Comparison of ENCODE assay signal across 9 cellular contexts in genomic region chr17:45317113-45317820, GRCh38. TPM values are rescaled to one million over a fixed set of nuclear protein-coding genes. Genes with fewer than 3 reads are reported as not detected.
DNase-seq lines count a peak whose midpoint lies in the region; ATAC-seq, FAIRE-seq and TF ChIP-seq lines count a peak whose summit lies in the region.
"Had no signal": no experiment of that assay in that cellular context is flagged by ENCODE, and none has a peak within 500 bp of the region (broad histone marks: within the 10 kb centered on the region; RNA-seq: fewer than 3 reads in every experiment).

No MANE protein-coding gene starts in this region.

- peak overlapping the region; percentile 78 for H3K27ac ChIP-seq in cingulate gyrus (ENCODE audit: low read depth, low read length)

- H3K27me3 ChIP-seq in BJ (ENCODE audit: control insufficient read depth, insufficient read depth, low read length), result no peaks in the 10 kb centered on the region

- H3K4me3 Mint-ChIP-seq in activated CD4-positive, alpha-beta T cell treated with anti-CD3 and anti-CD28 coated beads for 36 hours, result peak overlapping the region; percentile 91

- no peaks in the 10 kb centered on the region for H3K9me3 Mint-ChIP-seq in activated CD4-positive, alpha-beta T cell treated with anti-CD3 and anti-CD28 coated beads for 36 hours (ENCODE audit: low read depth)

- peak overlapping the region; percentile 89 for H3K27ac Mint-ChIP-seq in activated CD4-positive, alpha-beta T cell treated with anti-CD3 and anti-CD28 coated beads for 36 hours

- no peaks in the 10 kb centered on the region for H3K27me3 Mint-ChIP-seq in activated CD4-positive, alpha-beta T cell treated with anti-CD3 and anti-CD28 coated beads for 36 hours

- FAIRE-seq in GM19239 (lab: Jason Lieb, UNC), result peak; percentile 96

- 0 out of 2 replicates have a peak, but pooled peaks cover 2% of the 10 kb centered on the region for H3K36me3 ChIP-seq in BJ (ENCODE audit: control insufficient read depth, insufficient read depth, low read length)

- DNase-seq in BJ (ENCODE audit: low read depth) (peak; percentile 100), GM19239 (ENCODE audit: insufficient read length, low spot score) (peak; percentile 90), NCI-H510A treated with DMSO at 0.1 percent for 48 hours (lab: John Stamatoyannopoulos, UW) (peak; percentile 99), kidney glomerular epithelial cell (lab: John Stamatoyannopoulos, UW) (peak; percentile 99)
- peak; percentile 100 for DNase-seq in activated CD4-positive, alpha-beta T cell treated with anti-CD3 and anti-CD28 coated beads for 36 hours
- peak; percentile 100 for DNase-seq in stimulated activated CD4-positive, alpha-beta T cell treated with anti-CD3 and anti-CD28 coated beads, Interleukin-15, amount 100 ng/mL, for 48 hours (ENCODE audit: low read depth in 2 of 2)

- intact Hi-C loops in activated CD4-positive, alpha-beta T cell treated with anti-CD3 and anti-CD28 coated beads for 36 hours (cut with DNase I, micrococcal nuclease), result loop anchor here (1.0 to 10.0 kb wide), 13 partner anchors 10 to 1095 kb away; partner anchors contain the start of genes ACBD4 (in 1 of the 2), HEXIM1 (in 1 of the 2), HEXIM2 (in 1 of the 2) and KANSL1 (in 1 of the 2)

- 0 out of 2 replicates have a peak, but pooled peaks have one; percentile 16 for TF ChIP-seq CTCF in BJ (IDR thresholded peaks at IDR 0.05; ENCODE audit: insufficient read depth, low read depth, low read length)

- POLR2A ChIA-PET in BJ (lab: Charles Lee), result interaction anchor here (0.7 to 1.0 kb wide), 4 partner anchors 9 to 28 kb away, joined by 3 to 5 read pairs (median 4); no protein-coding TSS in a partner anchor
- POLR2A ChIA-PET in activated CD4-positive, alpha-beta T cell treated with anti-CD3 and anti-CD28 coated beads for 36 hours (lab: Charles Lee), result interaction anchor here (0.6 to 3.2 kb wide), 13 partner anchors 8 to 168 kb away, joined by 3 to 17 read pairs (median 4); partner anchors contain the start of gene HEXIM1

- peaks cover 65% of the 10 kb centered on the region for H3K4me1 Mint-ChIP-seq in activated CD4-positive, alpha-beta T cell treated with anti-CD3 and anti-CD28 coated beads for 36 hours

- H3K4me3 ChIP-seq in BJ (ENCODE audit: low read depth, low read length), result peak overlapping the region; percentile 40

- peak; percentile 70 for ATAC-seq in HG03442 (IDR thresholded peaks at IDR 0.05; ENCODE audit: unreplicated experiment)
- ATAC-seq in activated CD4-positive, alpha-beta T cell treated with anti-CD3 and anti-CD28 coated beads for 36 hours, result peak; percentile 81

- H3K36me3 Mint-ChIP-seq in activated CD4-positive, alpha-beta T cell treated with anti-CD3 and anti-CD28 coated beads for 36 hours (ENCODE audit: low read depth), result peaks cover 37% of the 10 kb centered on the region

- CTCF ChIA-PET in BJ (lab: Yijun Ruan, JAX), result interaction anchor here (0.6 to 3.3 kb wide), 17 partner anchors 9 to 182 kb away, joined by 3 to 28 read pairs (median 3); partner anchors contain the start of gene ACBD4
- CTCF ChIA-PET in activated CD4-positive, alpha-beta T cell treated with anti-CD3 and anti-CD28 coated beads for 36 hours (lab: Charles Lee), result interaction anchor here (0.5 to 4.6 kb wide), 21 partner anchors 9 to 171 kb away, joined by 3 to 29 read pairs (median 3); partner anchors contain the start of genes HEXIM1 and HEXIM2

RNA-seq across cellular contexts. Expression of gene MAP3K14, which starts 0.4 kb away (rescaled TPM):
- polyA plus RNA-seq in BJ (2011; rRNA removed), result 4.5 and 6.5 TPM in 2 replicates
- polyA minus RNA-seq in BJ (2011; rRNA and poly(A)+ RNA removed), result 4.0 and 5.9 TPM in 2 replicates
- 10 to 100 TPM; 50.3 to 52.5 TPM for total RNA-seq in activated CD4-positive, alpha-beta T cell treated with anti-CD3 and anti-CD28 coated beads for 36 hours

RNA-seq across cellular contexts. Expression of gene SPATA32, which starts 55.4 kb away (rescaled TPM):
- polyA plus RNA-seq in BJ (2011; rRNA removed), result not detected in 2 replicates
- not detected in 2 replicates for polyA minus RNA-seq in BJ (2011; rRNA and poly(A)+ RNA removed)
- under 1 TPM; 0.21 to 0.25 TPM for total RNA-seq in activated CD4-positive, alpha-beta T cell treated with anti-CD3 and anti-CD28 coated beads for 36 hours
- total RNA-seq: urinary bladder had no signal
- polyA plus RNA-seq: urinary bladder had no signal

Comparison
In these comparisons a context has a peak if more than half of its experiments do, and no peak if none do; other contexts are left out.
1. Peak in every context shown above with its lines: DNase-seq, ATAC-seq, H3K4me3 ChIP-seq and H3K27ac ChIP-seq.